ENCODE assay signal across 16 cellular contexts in genomic region chr2:138121769-138122661, GRCh38.
DNase-seq lines count a peak whose midpoint lies in the region; ATAC-seq and TF ChIP-seq lines count a peak whose summit lies in the region.
"Had no signal": no experiment of that assay in that cellular context is flagged by ENCODE, and none has a peak within 500 bp of the region (broad histone marks: within the 10 kb centered on the region; RNA-seq: fewer than 3 reads in every experiment).

No MANE protein-coding gene starts in this region.

- peak; percentile 56 for ATAC-seq in HG02852 (IDR thresholded peaks at IDR 0.05; ENCODE audit: unreplicated experiment)
- ATAC-seq in esophagus mucosa, result peak; percentile 26
- ATAC-seq in left lung, result no peak
- ATAC-seq: activated naive CD8-positive, alpha-beta T cell treated with anti-CD3 and anti-CD28 coated beads, Interleukin-2, amount 50 U/mL, for 24 hours; activated T-cell treated with anti-CD3 and anti-CD28 coated beads, Interleukin-2, amount 50 U/mL, for 4 hours; heart right ventricle; natural killer cell had no signal

- H3K4me1 ChIP-seq in vagina (no peaks in the 10 kb centered on the region), left lung (no peaks in the 10 kb centered on the region), prostate gland (replicated peaks) (no peaks in the 10 kb centered on the region)
- H3K4me1 ChIP-seq: heart right ventricle, upper lobe of left lung had no signal

- intact Hi-C loops in vagina (cut with DNase I) (no loop called here), left lung (cut with DNase I) (no loop called here), prostate gland (cut with DNase I) (no loop called here)

- TF ChIP-seq POLR2A in vagina (IDR thresholded peaks at IDR 0.05), result no peak
- no peak for TF ChIP-seq POLR2A in prostate gland (IDR thresholded peaks at IDR 0.05)

- 61% methylated on average over 3 of the region's 3 CpGs for WGBS in prostate gland

- H3K4me3 ChIP-seq in vagina, result no peak overlapping the region
- H3K4me3 ChIP-seq in left lung, result no peak overlapping the region
- no peak overlapping the region for H3K4me3 ChIP-seq in prostate gland
- H3K4me3 ChIP-seq: GM23248, heart right ventricle, upper lobe of left lung had no signal

- H3K27me3 ChIP-seq in vagina, result no peaks in the 10 kb centered on the region
- no peaks in the 10 kb centered on the region for H3K27me3 ChIP-seq in left lung
- no peaks in the 10 kb centered on the region for H3K27me3 ChIP-seq in prostate gland (replicated peaks; ENCODE audit: insufficient read depth)
- H3K27me3 ChIP-seq: heart right ventricle, upper lobe of left lung had no signal

- TF ChIP-seq CTCF in vagina (IDR thresholded peaks at IDR 0.05) (no peak), left lung (IDR thresholded peaks at IDR 0.05) (no peak), prostate gland (IDR thresholded peaks at IDR 0.05) (no peak)

- no peaks in the 10 kb centered on the region for H3K9me3 ChIP-seq in vagina
- H3K9me3 ChIP-seq in left lung, result no peaks in the 10 kb centered on the region
- no peaks in the 10 kb centered on the region for H3K9me3 ChIP-seq in prostate gland
- H3K9me3 ChIP-seq: heart right ventricle, upper lobe of left lung had no signal

- no peak overlapping the region for H3K27ac ChIP-seq in vagina
- no peak overlapping the region for H3K27ac ChIP-seq in left lung
- no peak overlapping the region for H3K27ac ChIP-seq in prostate gland
- H3K27ac ChIP-seq: GM23248, heart right ventricle, upper lobe of left lung had no signal

- DNase-seq in Daoy (ENCODE audit: low read depth) (peak; percentile 54), NCI-H345 (lab: John Stamatoyannopoulos, UW) (peak; percentile 67), amygdala (lab: John Stamatoyannopoulos, UW) (no peak), vagina (ENCODE audit: extremely low spot score in 2 of 2) (no peak), left lung (no peak), prostate gland (ENCODE audit: low spot score) (no peak)
- DNase-seq: activated CD4-positive, alpha-beta T cell treated with anti-CD3 and anti-CD28 coated beads for 4 hours; activated naive CD8-positive, alpha-beta T cell treated with anti-CD3 and anti-CD28 coated beads, Interleukin-2, amount 50 U/mL, for 24 hours; activated T-cell treated with anti-CD3 and anti-CD28 coated beads, Interleukin-2, amount 50 U/mL, for 4 hours; DMS79 treated with DMSO at 0.1 percent for 48 hours; heart right ventricle; natural killer cell; upper lobe of left lung had no signal

- H3K36me3 ChIP-seq in vagina (no peaks in the 10 kb centered on the region), left lung (no peaks in the 10 kb centered on the region), prostate gland (no peaks in the 10 kb centered on the region)
- H3K36me3 ChIP-seq: heart right ventricle, upper lobe of left lung had no signal

Comparison
In these comparisons a context has a peak if more than half of its experiments do, and no peak if none do; other contexts are left out.
1. DNase-seq: peak in Daoy (single experiment) and NCI-H345 (single experiment); none in amygdala (0 of 56), vagina (0 of 2), left lung (0 of 2) and prostate gland (single experiment).